23 cellular contexts compared by ENCODE assay signal in genomic region chr7:140145709-140146108, GRCh38.
"Had no signal": no experiment of that assay in that cellular context is flagged by ENCODE, and none has a peak within 500 bp of the region (broad histone marks: within the 10 kb centered on the region; RNA-seq: fewer than 3 reads in every experiment).

No MANE protein-coding gene starts in this region.

- H3K27ac Mint-ChIP-seq: activated CD4-positive, alpha-beta memory T cell treated with anti-CD3 and anti-CD28 coated beads, Interleukin-2, amount 10 ng/mL, durations not matched to agents 7 days and 5 days; activated naive CD4-positive, alpha-beta T cell treated with anti-CD3 and anti-CD28 coated beads, Interleukin-2, amount 10 ng/mL, durations not matched to agents 7 days and 5 days; T-helper 1 cell treated with Interleukin-12 subunit alpha and Interleukin-12 subunit beta and Interleukin-4 antibody, amounts not matched to agents 30 μg/mL and 1 μg/mL, for 36 hours; T-helper 2 cell treated with Interferon-gamma antibody and Interleukin-4, amounts not matched to agents 5 μg/mL and 100 μg/mL, for 36 hours had no signal

- H3K9me3 Mint-ChIP-seq: brain had no signal

- H3K4me3 Mint-ChIP-seq: activated CD4-positive, alpha-beta memory T cell treated with anti-CD3 and anti-CD28 coated beads, Interleukin-2, amount 10 ng/mL, durations not matched to agents 7 days and 5 days; activated naive CD4-positive, alpha-beta T cell treated with anti-CD3 and anti-CD28 coated beads, Interleukin-2, amount 10 ng/mL, durations not matched to agents 7 days and 5 days; brain; T-helper 1 cell treated with Interleukin-12 subunit alpha and Interleukin-12 subunit beta and Interleukin-4 antibody, amounts not matched to agents 30 μg/mL and 1 μg/mL, for 36 hours; T-helper 2 cell treated with Interferon-gamma antibody and Interleukin-4, amounts not matched to agents 5 μg/mL and 100 μg/mL, for 36 hours had no signal

- ATAC-seq: activated CD4-positive, CD25-positive, alpha-beta regulatory T cell treated with anti-CD3 and anti-CD28 coated beads, Interleukin-2, amount 50 U/mL, for 24 hours; Panc1 had no signal

- DNase-seq: activated CD4-positive, alpha-beta memory T cell treated with anti-CD3 and anti-CD28 coated beads, Interleukin-2, amount 10 ng/mL, durations not matched to agents 7 days and 5 days; activated CD4-positive, alpha-beta T cell treated with anti-CD3 and anti-CD28 coated beads for 4 hours; activated gamma-delta T cell treated with Interleukin-2 at 50 U/mL for 16 hours; activated naive CD4-positive, alpha-beta T cell treated with anti-CD3 and anti-CD28 coated beads, Interleukin-2, amount 10 ng/mL, durations not matched to agents 7 days and 5 days; anterior cingulate cortex; cerebellar nuclear complex; Karpas-422; KBM-7; NCI-H1105 treated with DMSO at 0.1 percent for 48 hours; NCI-H1436; NCI-H1694; NCI-H1930; NCI-H2081 treated with DMSO at 0.1 percent for 48 hours; NCI-H226; NCI-H446 treated with DMSO at 0.1 percent for 48 hours; NCI-H524; SHP77; SJCRH30 had no signal

- H3K27me3 Mint-ChIP-seq: activated CD4-positive, alpha-beta memory T cell treated with anti-CD3 and anti-CD28 coated beads, Interleukin-2, amount 10 ng/mL, durations not matched to agents 7 days and 5 days; activated naive CD4-positive, alpha-beta T cell treated with anti-CD3 and anti-CD28 coated beads, Interleukin-2, amount 10 ng/mL, durations not matched to agents 7 days and 5 days; brain had no signal
